ENCODE assay signal across 11 cellular contexts in the genomic region with DNA sequence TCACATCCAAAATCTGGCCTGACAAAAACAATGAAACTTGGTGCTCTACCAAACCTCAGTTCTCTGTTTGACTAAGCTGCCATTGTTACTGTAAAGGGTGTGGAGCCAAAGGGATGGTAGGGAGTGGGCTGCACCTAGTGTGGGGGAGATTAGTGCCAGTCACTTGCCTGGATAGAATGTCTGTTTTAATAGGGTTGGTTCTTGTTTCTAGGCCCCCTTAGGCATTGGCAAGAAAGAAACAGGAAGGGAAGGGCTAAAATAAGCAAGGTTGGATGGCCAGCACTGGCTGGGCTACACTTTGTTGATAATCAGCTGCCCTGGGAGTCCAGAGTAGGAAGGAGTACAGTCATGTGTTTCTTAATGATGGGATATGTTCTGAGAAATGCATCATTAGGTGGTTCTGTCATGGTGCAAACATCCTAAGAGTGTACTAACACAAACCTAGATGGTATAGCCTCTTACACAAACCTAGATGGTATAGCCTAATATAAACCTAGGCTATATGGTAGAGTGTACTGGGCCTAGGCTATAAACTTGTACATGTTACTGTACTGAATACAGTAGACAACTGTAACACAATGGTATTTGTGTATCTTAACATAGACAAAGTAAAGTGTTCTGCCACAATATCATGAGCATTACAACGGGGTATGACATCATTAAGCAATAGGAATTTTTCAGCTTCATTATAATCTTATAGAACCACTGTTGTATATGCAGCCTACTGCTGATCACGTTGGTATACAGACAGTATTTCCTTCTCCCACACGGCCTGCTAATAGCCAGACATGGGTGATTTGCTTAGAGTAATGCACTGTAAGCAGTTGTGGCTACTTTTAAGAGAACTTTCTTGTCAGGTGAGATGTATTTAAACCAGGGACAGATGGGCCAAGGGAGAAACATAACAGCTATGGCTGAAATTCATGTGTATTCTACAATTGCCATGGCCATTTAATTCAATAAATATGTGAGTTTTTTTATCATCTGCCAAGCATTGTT. TPM values are rescaled to one million over a fixed set of nuclear protein-coding genes. Genes with fewer than 3 reads are reported as not detected.
DNase-seq lines count a peak whose midpoint lies in the region; ATAC-seq, FAIRE-seq and TF ChIP-seq lines count a peak whose summit lies in the region.
"Had no signal": no experiment of that assay in that cellular context is flagged by ENCODE, and none has a peak within 500 bp of the region (broad histone marks: within the 10 kb centered on the region; RNA-seq: fewer than 3 reads in every experiment).

No MANE protein-coding gene starts in this region.

- H3K27me3 ChIP-seq in pancreas: no peaks in the 10 kb centered on the region
- H3K27me3 ChIP-seq: ovary had no signal

- no peak for FAIRE-seq in pancreas (lab: Jason Lieb, UNC)
- FAIRE-seq: A204.1 had no signal

- peaks cover 35% of the 10 kb centered on the region for H3K4me1 Mint-ChIP-seq in activated naive CD8-positive, alpha-beta T cell (ENCODE audit: low read depth)

- peak; percentile 63 for ATAC-seq in HG02870 (IDR thresholded peaks at IDR 0.05; ENCODE audit: unreplicated experiment)
- ATAC-seq in pancreas: peak; percentile 15 to 40 (median 20)

- H3K4me3 ChIP-seq in pancreas: no peak overlapping the region
- H3K4me3 ChIP-seq: ovary had no signal

- H3K27ac ChIP-seq in pancreas: no peak overlapping the region
- H3K27ac ChIP-seq: ovary had no signal

- no peak for TF ChIP-seq CTCF in pancreas (IDR thresholded peaks at IDR 0.05)

- 55 to 64% methylated on average over 3 of the region's 3 CpGs for WGBS in pancreas, 2 donors

- H3K4me1 ChIP-seq in pancreas: peaks cover 0 to 26% (median 17%) of the 10 kb centered on the region in 3 donors

- peak overlapping the region; percentile 88 for H3K27ac Mint-ChIP-seq in activated naive CD8-positive, alpha-beta T cell

- H3K36me3 Mint-ChIP-seq in activated naive CD8-positive, alpha-beta T cell: peaks cover 4% of the 10 kb centered on the region

- H3K9me3 ChIP-seq in pancreas: no peaks in the 10 kb centered on the region
- H3K9me3 ChIP-seq: ovary had no signal

- H3K36me3 ChIP-seq in pancreas: peaks cover 0 to 19% (median 19%) of the 10 kb centered on the region in 3 donors
- H3K36me3 ChIP-seq: ovary had no signal

- DNase-seq in activated CD4-positive, alpha-beta T cell treated with anti-CD3 and anti-CD28 coated beads for 48 hours: peak; percentile 48
- no peak for DNase-seq in activated CD4-positive, alpha-beta T cell treated with anti-CD3 and anti-CD28 coated beads, Interleukin-2, amount 50 U/mL, for 1 hour
- DNase-seq in pancreas: no peak
- no peak for DNase-seq in middle frontal gyrus (ENCODE audit: extremely low spot score, low spot score)
- DNase-seq in NCI-H510A (lab: John Stamatoyannopoulos, UW): no peak
- DNase-seq in NCI-H1694 treated with DMSO at 0.1 percent for 48 hours (lab: John Stamatoyannopoulos, UW): no peak
- DNase-seq: NCI-H2081, ovary had no signal

- no peaks in the 10 kb centered on the region for H3K9me3 Mint-ChIP-seq in activated naive CD8-positive, alpha-beta T cell (ENCODE audit: low read depth)

- no peaks in the 10 kb centered on the region for H3K27me3 Mint-ChIP-seq in activated naive CD8-positive, alpha-beta T cell

- intact Hi-C loops in pancreas (cut with DNase I): loop anchor here in 1 of 3 donors (10.0 kb wide), 1 partner anchor 159 kb away; no protein-coding TSS in a partner anchor

- H3K4me3 Mint-ChIP-seq in activated naive CD8-positive, alpha-beta T cell: no peak overlapping the region

RNA-seq across cellular contexts. Expression of a gene that starts 15.4 kb away (rescaled TPM):
- 10 to 100 TPM in 1 of 6 donors, 1 to 10 TPM in 5; 4.2 to 12.4 (median 6.8) TPM for total RNA-seq in pancreas
- polyA plus RNA-seq in pancreas: 10 to 100 TPM; 15.0 to 21.1 TPM

RNA-seq across cellular contexts. Expression of a gene that starts 15.8 kb away (rescaled TPM):
- total RNA-seq in pancreas: 10 to 100 TPM; 22.2 to 39.8 (median 26.4) TPM
- polyA plus RNA-seq in pancreas: 10 to 100 TPM in 1 of 2 donors, 1 to 10 TPM in 1; 8.4 to 14.3 TPM

RNA-seq across cellular contexts. Expression of a gene that starts 31.9 kb away (rescaled TPM):
- total RNA-seq in pancreas: 100 to 1,000 TPM; 323 to 679 (median 523) TPM
- polyA plus RNA-seq in pancreas: 100 to 1,000 TPM; 283 to 352 TPM
